ENCODE assay signal across 8 cellular contexts in genomic region chr3:43106293-43106628, GRCh38. TPM values are rescaled to one million over a fixed set of nuclear protein-coding genes. Genes with fewer than 3 reads are reported as not detected.
A peak's percentile ranks its signal among the peaks of the same experiment; 100 is the strongest.
DNase-seq lines count a peak whose midpoint lies in the region; ATAC-seq and TF ChIP-seq lines count a peak whose summit lies in the region.

No MANE protein-coding gene starts in this region.

- ATAC-seq in activated naive CD8-positive, alpha-beta T cell treated with anti-CD3 and anti-CD28 coated beads, Interleukin-2, amount 50 U/mL, for 24 hours = no peak

- H3K27me3 ChIP-seq in kidney epithelial cell (ENCODE audit: control insufficient read depth, insufficient read depth, low read length) = no peaks in the 10 kb centered on the region
- no peaks in the 10 kb centered on the region for H3K27me3 ChIP-seq in thyroid gland

- 7 to 19% methylated on average over 6 of the region's 6 CpGs for WGBS in thyroid gland, 2 donors

- no peaks in the 10 kb centered on the region for H3K9me3 ChIP-seq in thyroid gland

- peaks cover 3% of the 10 kb centered on the region for H3K27me3 Mint-ChIP-seq in T-helper 1 cell treated with Interleukin-12 subunit alpha and Interleukin-12 subunit beta and Interleukin-4 antibody, amounts not matched to agents 30 μg/mL and 1 μg/mL, for 36 hours (ENCODE audit: low read depth)
- no peaks in the 10 kb centered on the region for H3K27me3 Mint-ChIP-seq in activated naive CD8-positive, alpha-beta T cell treated with anti-CD3 and anti-CD28 coated beads, Interleukin-2, amount 50 U/mL, for 24 hours

- H3K9me3 Mint-ChIP-seq in T-helper 1 cell treated with Interleukin-12 subunit alpha and Interleukin-12 subunit beta and Interleukin-4 antibody, amounts not matched to agents 30 μg/mL and 1 μg/mL, for 36 hours = peaks cover 3% of the 10 kb centered on the region
- H3K9me3 Mint-ChIP-seq in activated naive CD8-positive, alpha-beta T cell treated with anti-CD3 and anti-CD28 coated beads, Interleukin-2, amount 50 U/mL, for 24 hours = no peaks in the 10 kb centered on the region

- H3K36me3 Mint-ChIP-seq in T-helper 1 cell treated with Interleukin-12 subunit alpha and Interleukin-12 subunit beta and Interleukin-4 antibody, amounts not matched to agents 30 μg/mL and 1 μg/mL, for 36 hours (ENCODE audit: low read depth) = no peaks in the 10 kb centered on the region
- no peaks in the 10 kb centered on the region for H3K36me3 Mint-ChIP-seq in activated naive CD8-positive, alpha-beta T cell treated with anti-CD3 and anti-CD28 coated beads, Interleukin-2, amount 50 U/mL, for 24 hours (ENCODE audit: low read depth)

- H3K4me3 ChIP-seq in kidney epithelial cell (ENCODE audit: low read depth, low read length) (peak overlapping the region; percentile 52), thyroid gland (replicated peaks in 1 of 3) (peak overlapping the region in 2 of 3 donors; percentile 1 to 16)

- H3K4me1 ChIP-seq in thyroid gland = peaks cover 4 to 10% of the 10 kb centered on the region in 2 donors

- H3K27ac Mint-ChIP-seq in T-helper 1 cell treated with Interleukin-12 subunit alpha and Interleukin-12 subunit beta and Interleukin-4 antibody, amounts not matched to agents 30 μg/mL and 1 μg/mL, for 36 hours = no peak overlapping the region
- peak overlapping the region; percentile 8 for H3K27ac Mint-ChIP-seq in activated naive CD8-positive, alpha-beta T cell treated with anti-CD3 and anti-CD28 coated beads, Interleukin-2, amount 50 U/mL, for 24 hours

- H3K36me3 ChIP-seq in kidney epithelial cell (ENCODE audit: control insufficient read depth, insufficient read depth, low read length) (no peaks in the 10 kb centered on the region), thyroid gland (no peaks in the 10 kb centered on the region)

- peaks cover 8% of the 10 kb centered on the region for H3K4me1 Mint-ChIP-seq in T-helper 1 cell treated with Interleukin-12 subunit alpha and Interleukin-12 subunit beta and Interleukin-4 antibody, amounts not matched to agents 30 μg/mL and 1 μg/mL, for 36 hours (ENCODE audit: low read depth)
- H3K4me1 Mint-ChIP-seq in activated naive CD8-positive, alpha-beta T cell treated with anti-CD3 and anti-CD28 coated beads, Interleukin-2, amount 50 U/mL, for 24 hours = peaks cover 22% of the 10 kb centered on the region

- H3K4me3 Mint-ChIP-seq in T-helper 1 cell treated with Interleukin-12 subunit alpha and Interleukin-12 subunit beta and Interleukin-4 antibody, amounts not matched to agents 30 μg/mL and 1 μg/mL, for 36 hours = peak overlapping the region; percentile 68
- H3K4me3 Mint-ChIP-seq in activated naive CD8-positive, alpha-beta T cell treated with anti-CD3 and anti-CD28 coated beads, Interleukin-2, amount 50 U/mL, for 24 hours = peak overlapping the region; percentile 81

- TF ChIP-seq POLR2A in thyroid gland (IDR thresholded peaks at IDR 0.05) = no peak

- TF ChIP-seq CTCF in kidney epithelial cell (IDR thresholded peaks at IDR 0.05; ENCODE audit: insufficient read depth, low read length, poor library complexity, severe bottlenecking) (no peak), thyroid gland (IDR thresholded peaks at IDR 0.05) (no peak)

- no peak overlapping the region for H3K27ac ChIP-seq in thyroid gland

- intact Hi-C loops in thyroid gland (cut with DNase I) = no loop called here

- DNase-seq in T-helper 1 cell (no peak), kidney epithelial cell (ENCODE audit: low read depth) (no peak), thyroid gland (peak in 1 of 2 donors; percentile 21), CD1c-positive myeloid dendritic cell (ENCODE audit: extremely low spot score) (no peak), SK-N-DZ (ENCODE audit: low spot score) (no peak)
- DNase-seq in activated naive CD8-positive, alpha-beta T cell treated with anti-CD3 and anti-CD28 coated beads, Interleukin-2, amount 50 U/mL, for 24 hours = no peak
- DNase-seq in stimulated activated CD4-positive, alpha-beta T cell treated with anti-CD3 and anti-CD28 coated beads, Interleukin-12 subunit alpha, Interleukin-12 subunit beta, amount 100 ng/mL, for 4 hours = no peak

RNA-seq across cellular contexts. Expression of gene POMGNT2, which starts 0.4 kb away (rescaled TPM):
- total RNA-seq in kidney epithelial cell = 22.1 and 23.6 TPM in 2 replicates
- 10 to 100 TPM; 17.1 to 30.1 (median 23.5) TPM for total RNA-seq in thyroid gland
- polyA plus RNA-seq in SK-N-DZ (2014; cell fraction: cytosol; rRNA removed) = 37.7 and 44.4 TPM in 2 replicates
- polyA plus RNA-seq in SK-N-DZ (2014; cell fraction: nucleus; rRNA removed) = 18.2 and 25.3 TPM in 2 replicates
